In the genomic region with DNA sequence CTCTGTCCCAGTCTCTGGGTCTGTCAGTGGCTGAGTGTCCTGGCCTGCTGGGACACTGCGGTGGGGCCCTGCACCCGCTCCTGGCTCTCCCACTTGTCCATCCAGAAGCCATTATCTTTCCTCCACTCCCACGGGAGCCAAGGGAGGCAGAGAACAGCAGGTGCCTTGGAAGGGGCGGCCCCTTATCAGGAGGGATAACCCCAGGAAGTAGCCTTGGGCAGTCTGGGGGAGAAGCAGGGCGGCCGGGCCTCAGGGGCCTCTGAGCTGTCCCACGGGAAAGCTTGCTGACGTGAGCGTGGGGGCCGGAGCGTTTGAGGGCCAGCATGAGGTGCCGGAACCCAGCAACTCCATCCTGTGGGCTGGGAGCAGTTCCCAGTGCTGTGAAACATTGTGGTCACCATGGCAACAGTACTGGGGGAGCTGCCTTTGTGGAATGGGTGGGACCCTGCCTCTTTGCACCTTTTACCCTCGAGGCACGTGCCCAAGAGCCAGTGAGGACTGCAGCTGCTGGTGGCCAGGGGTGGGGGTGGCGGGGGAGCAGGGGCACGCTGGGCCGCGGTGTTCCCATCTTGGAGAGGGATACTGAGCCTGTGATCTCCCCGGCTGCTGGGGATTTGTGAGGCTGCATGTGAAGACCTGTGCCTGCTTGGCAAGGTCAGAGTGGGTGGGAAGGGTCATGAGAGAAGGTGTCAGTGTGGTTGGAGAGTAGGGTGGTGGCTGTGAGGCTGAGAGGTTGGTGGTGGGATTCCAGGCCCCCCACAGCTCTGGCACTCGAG, we compare ENCODE assay signal across 9 cellular contexts. TPM values are rescaled to one million over a fixed set of nuclear protein-coding genes. Genes with fewer than 3 reads are reported as not detected.
DNase-seq lines count a peak whose midpoint lies in the region; TF ChIP-seq lines count a peak whose summit lies in the region.
"Had no signal": no experiment of that assay in that cellular context is flagged by ENCODE, and none has a peak within 500 bp of the region (broad histone marks: within the 10 kb centered on the region; RNA-seq: fewer than 3 reads in every experiment).

No MANE protein-coding gene starts in this region.

- peak; percentile 28 for DNase-seq in AG08395 (ENCODE audit: low spot score)
- no peak for DNase-seq in HFFc6
- DNase-seq in UCSD-AML1 (lab: John Stamatoyannopoulos, UW; ENCODE audit: unreplicated experiment), result no peak
- no peak for DNase-seq in SHP77 treated with DMSO at 0.1 percent for 48 hours (lab: John Stamatoyannopoulos, UW)
- no peak for DNase-seq in effector CD8-positive, alpha-beta T cell (lab: John Stamatoyannopoulos, UW)
- DNase-seq in HT-29 (ENCODE audit: low spot score), result no peak
- DNase-seq: stimulated activated CD4-positive, alpha-beta T cell treated with anti-CD3 and anti-CD28 coated beads, Interleukin-4, amount 100 ng/mL, for 4 hours had no signal

- no peaks in the 10 kb centered on the region for H3K9me3 ChIP-seq in muscle layer of colon (ENCODE audit: low read length)

- peaks cover 36% of the 10 kb centered on the region for H3K4me1 ChIP-seq in muscle layer of colon (ENCODE audit: insufficient read depth, low read length)

- no peak overlapping the region for H3K4me3 ChIP-seq in muscle layer of colon (ENCODE audit: low read depth in 1 of 2, low read length in 2 of 2)

- no peak overlapping the region for H3K9ac ChIP-seq in muscle layer of colon (ENCODE audit: low read length)

- no peaks in the 10 kb centered on the region for H3K36me3 ChIP-seq in muscle layer of colon (ENCODE audit: insufficient read depth, low read length)

- intact Hi-C loops in dendritic cell treated with granulocyte-macrophage colony-stimulating factor and Interleukin-4, amounts not matched to agents 40 ng/mL and 50 ng/mL, for 4 days (cut with micrococcal nuclease), result no loop called here

- no peaks in the 10 kb centered on the region for H3K36me3 Mint-ChIP-seq in HFFc6 (ENCODE audit: low read depth)
- peaks cover 7% of the 10 kb centered on the region for H3K36me3 Mint-ChIP-seq in dendritic cell treated with granulocyte-macrophage colony-stimulating factor and Interleukin-4, amounts not matched to agents 40 ng/mL and 50 ng/mL, for 4 days (ENCODE audit: low read depth)

- H3K27me3 ChIP-seq in muscle layer of colon (ENCODE audit: control insufficient read depth in 1 of 2, insufficient read depth in 2 of 2, low read length in 2 of 2), result no peaks in the 10 kb centered on the region

- H3K27ac Mint-ChIP-seq in HFFc6, result peak overlapping the region; percentile 75
- peak overlapping the region; percentile 78 for H3K27ac Mint-ChIP-seq in dendritic cell treated with granulocyte-macrophage colony-stimulating factor and Interleukin-4, amounts not matched to agents 40 ng/mL and 50 ng/mL, for 4 days

- H3K4me1 Mint-ChIP-seq in HFFc6 (ENCODE audit: low read depth), result peaks cover 48% of the 10 kb centered on the region
- peaks cover 55% of the 10 kb centered on the region for H3K4me1 Mint-ChIP-seq in dendritic cell treated with granulocyte-macrophage colony-stimulating factor and Interleukin-4, amounts not matched to agents 40 ng/mL and 50 ng/mL, for 4 days (ENCODE audit: low read depth)

- H3K27me3 Mint-ChIP-seq in HFFc6 (ENCODE audit: insufficient read depth), result peaks cover 2% of the 10 kb centered on the region
- H3K27me3 Mint-ChIP-seq in dendritic cell treated with granulocyte-macrophage colony-stimulating factor and Interleukin-4, amounts not matched to agents 40 ng/mL and 50 ng/mL, for 4 days, result peaks cover 18% of the 10 kb centered on the region

- peak overlapping the region; percentile 24 for H3K27ac ChIP-seq in muscle layer of colon (ENCODE audit: low read depth, low read length)

- H3K9me3 Mint-ChIP-seq in HFFc6, result no peaks in the 10 kb centered on the region
- no peaks in the 10 kb centered on the region for H3K9me3 Mint-ChIP-seq in dendritic cell treated with granulocyte-macrophage colony-stimulating factor and Interleukin-4, amounts not matched to agents 40 ng/mL and 50 ng/mL, for 4 days

- TF ChIP-seq CTCF in HFFc6 (IDR thresholded peaks at IDR 0.05), result no peak

- no peak overlapping the region for H3K4me3 Mint-ChIP-seq in HFFc6
- H3K4me3 Mint-ChIP-seq in dendritic cell treated with granulocyte-macrophage colony-stimulating factor and Interleukin-4, amounts not matched to agents 40 ng/mL and 50 ng/mL, for 4 days, result no peak overlapping the region

RNA-seq across cellular contexts. Expression of a gene that starts 20.9 kb away (rescaled TPM):
- total RNA-seq in HFFc6 (2021; fragmentation: NEBNext Ultra II Directional; extraction: Animal tissue kit (Norgen Biotek cat#: 25700)), result 1 to 10 TPM; 3.6 to 9.3 (median 7.4) TPM
- total RNA-seq in HT-29 (2014; rRNA removed; shearing (Covaris generic)), result 4.5 and 5.9 TPM in 2 replicates

RNA-seq across cellular contexts. Expression of a gene that starts 25.7 kb away (rescaled TPM):
- total RNA-seq in HFFc6 (2021; fragmentation: NEBNext Ultra II Directional; extraction: Animal tissue kit (Norgen Biotek cat#: 25700)), result 10 to 100 TPM; 11.8 to 14.5 (median 13.4) TPM
- 4.1 and 4.7 TPM in 2 replicates for total RNA-seq in HT-29 (2014; rRNA removed; shearing (Covaris generic))

RNA-seq across cellular contexts. Expression of a gene that starts 45.1 kb away (rescaled TPM):
- total RNA-seq in HFFc6 (2021; fragmentation: NEBNext Ultra II Directional; extraction: Animal tissue kit (Norgen Biotek cat#: 25700)), result 1 to 10 TPM; 1.7 to 4.3 (median 3.2) TPM
- total RNA-seq in HT-29 (2014; rRNA removed; shearing (Covaris generic)), result 0.10 TPM in 1 of 2 replicates, not detected in the other

RNA-seq across cellular contexts. Expression of a gene that starts 51.2 kb away (rescaled TPM):
- total RNA-seq in HFFc6 (2021; fragmentation: NEBNext Ultra II Directional; extraction: Animal tissue kit (Norgen Biotek cat#: 25700)), result 1 to 10 TPM; 1.6 to 4.1 (median 2.4) TPM
- total RNA-seq in HT-29 (2014; rRNA removed; shearing (Covaris generic)), result 0.16 TPM in 1 of 2 replicates, not detected in the other
